Comparison of ENCODE assay signal across 13 cellular contexts in genomic region chr9:137610944-137611343, GRCh38. TPM values are rescaled to one million over a fixed set of nuclear protein-coding genes. Genes with fewer than 3 reads are reported as not detected.
A peak's percentile ranks its signal among the peaks of the same experiment; 100 is the strongest.
DNase-seq lines count a peak whose midpoint lies in the region; ATAC-seq, FAIRE-seq and TF ChIP-seq lines count a peak whose summit lies in the region.
"Had no signal": no experiment of that assay in that cellular context is flagged by ENCODE, and none has a peak within 500 bp of the region (broad histone marks: within the 10 kb centered on the region; RNA-seq: fewer than 3 reads in every experiment).

No MANE protein-coding gene starts in this region.

- peak overlapping the region; percentile 84 to 92 (median 89) for H3K27ac ChIP-seq in pancreas
- H3K27ac ChIP-seq: KMS-11 had no signal

- no peaks in the 10 kb centered on the region for H3K27me3 ChIP-seq in pancreas
- H3K27me3 ChIP-seq: esophagus muscularis mucosa had no signal

- intact Hi-C loops in dendritic cell treated with granulocyte-macrophage colony-stimulating factor and Interleukin-4, amounts not matched to agents 40 ng/mL and 50 ng/mL, for 4 days (cut with micrococcal nuclease), result no loop called here
- intact Hi-C loops in pancreas (cut with DNase I), result no loop called here

- WGBS in pancreas, 2 donors, result 81 to 87% methylated on average over 6 of the region's 6 CpGs

- H3K9me3 ChIP-seq in pancreas, result no peaks in the 10 kb centered on the region
- H3K9me3 ChIP-seq: esophagus muscularis mucosa had no signal

- H3K9me3 Mint-ChIP-seq in dendritic cell treated with granulocyte-macrophage colony-stimulating factor and Interleukin-4, amounts not matched to agents 40 ng/mL and 50 ng/mL, for 4 days, result no peaks in the 10 kb centered on the region
- H3K9me3 Mint-ChIP-seq: activated T-helper 1 cell treated with anti-CD3 and anti-CD28 coated beads, Interleukin-12 subunit alpha, Interleukin-12 subunit beta, Interleukin-2, Interleukin-4 antibody, amounts not matched to agents 30 ng/mL and 10 ng/mL and 1 ng/mL, durations not matched to agents 14 hours and 24 hours and 36 hours; CD8-positive, alpha-beta T cell had no signal

- peaks cover 32 to 40% (median 40%) of the 10 kb centered on the region in 3 donors for H3K4me1 ChIP-seq in pancreas

- peaks cover 70% of the 10 kb centered on the region for H3K4me1 Mint-ChIP-seq in dendritic cell treated with granulocyte-macrophage colony-stimulating factor and Interleukin-4, amounts not matched to agents 40 ng/mL and 50 ng/mL, for 4 days (ENCODE audit: low read depth)

- H3K27ac Mint-ChIP-seq in dendritic cell treated with granulocyte-macrophage colony-stimulating factor and Interleukin-4, amounts not matched to agents 40 ng/mL and 50 ng/mL, for 4 days, result peak overlapping the region; percentile 63

- no peak for ATAC-seq in pancreas
- no peak for ATAC-seq in HG03139 (IDR thresholded peaks at IDR 0.05; ENCODE audit: unreplicated experiment)
- no peak for ATAC-seq in HG02884 (IDR thresholded peaks at IDR 0.05; ENCODE audit: unreplicated experiment)

- FAIRE-seq in pancreas (lab: Jason Lieb, UNC), result no peak

- no peaks in the 10 kb centered on the region for H3K27me3 Mint-ChIP-seq in dendritic cell treated with granulocyte-macrophage colony-stimulating factor and Interleukin-4, amounts not matched to agents 40 ng/mL and 50 ng/mL, for 4 days

- H3K36me3 Mint-ChIP-seq in dendritic cell treated with granulocyte-macrophage colony-stimulating factor and Interleukin-4, amounts not matched to agents 40 ng/mL and 50 ng/mL, for 4 days (ENCODE audit: low read depth), result peaks cover 54% of the 10 kb centered on the region

- peak; percentile 22 for DNase-seq in COLO668 (lab: John Stamatoyannopoulos, UW; ENCODE audit: unreplicated experiment)
- DNase-seq in LoVo (ENCODE audit: low spot score), result peak; percentile 52
- peak in 1 of 6 donors; percentile 42 for DNase-seq in pancreas
- DNase-seq in GF-D8 (lab: John Stamatoyannopoulos, UW), result no peak
- DNase-seq in NCI-H128 (lab: John Stamatoyannopoulos, UW; ENCODE audit: unreplicated experiment), result no peak
- DNase-seq: activated CD4-positive, CD25-positive, alpha-beta regulatory T cell; CD8-positive, alpha-beta T cell had no signal

- peaks cover 0 to 7% (median 0%) of the 10 kb centered on the region in 3 donors for H3K36me3 ChIP-seq in pancreas

- TF ChIP-seq CTCF in pancreas (IDR thresholded peaks at IDR 0.05), result no peak

- peak overlapping the region; percentile 20 for H3K4me3 Mint-ChIP-seq in dendritic cell treated with granulocyte-macrophage colony-stimulating factor and Interleukin-4, amounts not matched to agents 40 ng/mL and 50 ng/mL, for 4 days
- H3K4me3 Mint-ChIP-seq: activated T-helper 1 cell treated with anti-CD3 and anti-CD28 coated beads, Interleukin-12 subunit alpha, Interleukin-12 subunit beta, Interleukin-2, Interleukin-4 antibody, amounts not matched to agents 30 ng/mL and 10 ng/mL and 1 ng/mL, durations not matched to agents 14 hours and 24 hours and 36 hours; CD8-positive, alpha-beta T cell had no signal

- H3K4me3 ChIP-seq in pancreas, result no peak overlapping the region
- H3K4me3 ChIP-seq: esophagus muscularis mucosa had no signal

RNA-seq across cellular contexts. Expression of gene ARRDC1, which starts 5.5 kb away (rescaled TPM):
- total RNA-seq in pancreas, result 10 to 100 TPM; 20.9 to 39.3 (median 24.3) TPM
- polyA plus RNA-seq in pancreas, result 100 to 1,000 TPM; 117 to 161 TPM

RNA-seq across cellular contexts. Expression of gene EHMT1, which starts 7.9 kb away (rescaled TPM):
- 10 to 100 TPM; 29.9 to 51.1 (median 32.6) TPM for total RNA-seq in pancreas
- polyA plus RNA-seq in pancreas, result 10 to 100 TPM; 30.3 to 42.0 TPM

RNA-seq across cellular contexts. Expression of gene ZMYND19, which starts 20.6 kb away (rescaled TPM):
- 10 to 100 TPM in 1 of 6 donors, 1 to 10 TPM in 5; 6.1 to 11.1 (median 9.1) TPM for total RNA-seq in pancreas
- 10 to 100 TPM; 18.0 to 18.6 TPM for polyA plus RNA-seq in pancreas

RNA-seq across cellular contexts. Expression of gene DPH7, which starts 32.2 kb away (rescaled TPM):
- 10 to 100 TPM; 16.7 to 27.4 (median 21.5) TPM for total RNA-seq in pancreas
- 100 to 1,000 TPM; 107 to 174 TPM for polyA plus RNA-seq in pancreas

RNA-seq across cellular contexts. Expression of gene MRPL41, which starts 59.3 kb away (rescaled TPM):
- total RNA-seq in pancreas, result 10 to 100 TPM; 16.6 to 30.1 (median 19.0) TPM
- polyA plus RNA-seq in pancreas, result 10 to 100 TPM; 49.6 to 74.1 TPM

Comparison
In these comparisons a context has a peak if more than half of its experiments do, and no peak if none do; other contexts are left out.
1. DNase-seq: peak in COLO668 (single experiment) and LoVo (single experiment); none in GF-D8 (single experiment) and NCI-H128 (single experiment).